Comparison of ENCODE assay signal across 9 cellular contexts in the genomic region with DNA sequence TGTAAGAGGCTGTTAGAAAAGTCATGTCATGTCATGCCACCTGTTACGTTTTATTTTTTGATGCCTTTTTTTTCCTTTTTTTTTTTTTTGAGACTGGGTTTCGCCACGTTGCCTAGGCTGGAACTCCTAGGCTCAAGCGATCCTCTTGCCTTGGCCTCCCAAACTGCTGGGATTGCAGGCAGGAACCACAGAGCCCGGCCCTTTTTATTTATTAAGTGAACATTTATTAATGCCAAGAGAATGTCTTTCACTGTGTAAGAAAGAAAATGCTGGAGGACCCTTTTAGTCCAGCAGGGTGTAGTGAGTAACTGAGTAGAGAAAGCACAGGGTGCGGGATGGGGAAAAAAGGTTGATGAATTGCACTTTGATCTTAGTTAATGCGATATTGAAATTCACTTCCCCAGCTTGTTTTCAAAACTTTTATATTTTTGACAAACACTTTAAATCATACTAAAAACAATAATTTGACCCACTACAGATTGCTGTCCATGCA. TPM values are rescaled to one million over a fixed set of nuclear protein-coding genes. Genes with fewer than 3 reads are reported as not detected.
A peak's percentile ranks its signal among the peaks of the same experiment; 100 is the strongest.
DNase-seq lines count a peak whose midpoint lies in the region; ATAC-seq and TF ChIP-seq lines count a peak whose summit lies in the region.
"Had no signal": no experiment of that assay in that cellular context is flagged by ENCODE, and none has a peak within 500 bp of the region (broad histone marks: within the 10 kb centered on the region; RNA-seq: fewer than 3 reads in every experiment).

No MANE protein-coding gene starts in this region.

- peaks cover 16% of the 10 kb centered on the region for H3K4me1 ChIP-seq in psoas muscle

- TF ChIP-seq CTCF in choroid plexus epithelial cell (conservative IDR thresholded peaks at IDR 0.05; ENCODE audit: low read depth, low read length) (peak; percentile 11), psoas muscle (IDR thresholded peaks at IDR 0.05) (no peak), GM13976 (IDR thresholded peaks at IDR 0.05; ENCODE audit: borderline replicate concordance, control extremely low read depth, extremely low read depth, insufficient read depth, missing control alignments) (no peak)

- intact Hi-C loops in psoas muscle (cut with DNase I) (no loop called here), left cardiac atrium (cut with DNase I) (loop anchor here in 1 of 2 donors (5.0 kb wide), 1 partner anchor 60 kb away; a partner anchor contains a TSS)

- H3K27ac ChIP-seq in psoas muscle = peak overlapping the region; percentile 36

- in situ Hi-C loops in GM13976 (cut with MboI; ENCODE audit: low sequenced_read_pairs, unreplicated experiment) = loop anchor here (25.0 kb wide), 1 partner anchor 915 kb away; no protein-coding TSS in a partner anchor

- no peaks in the 10 kb centered on the region for H3K9me3 ChIP-seq in psoas muscle

- DNase-seq in GF-D8 (lab: John Stamatoyannopoulos, UW) (peak; percentile 68), MV-4-11 (lab: John Stamatoyannopoulos, UW) (peak; percentile 39), choroid plexus epithelial cell (ENCODE audit: low read depth) (no peak), psoas muscle (no peak), GM13976 (ENCODE audit: low spot score) (no peak), NCI-H1694 (lab: John Stamatoyannopoulos, UW) (no peak), left cardiac atrium (no peak)
- DNase-seq: activated CD4-positive, alpha-beta T cell treated with anti-CD3 and anti-CD28 coated beads, Interleukin-2, amount 50 U/mL, for 1 hour had no signal

- no peaks in the 10 kb centered on the region for H3K27me3 ChIP-seq in psoas muscle (ENCODE audit: insufficient read depth in 3 of 3, low read length in 2 of 3)

- peaks cover 0 to 14% of the 10 kb centered on the region in 2 donors for H3K36me3 ChIP-seq in psoas muscle (ENCODE audit: insufficient read depth in 1 of 2, low read depth in 1 of 2)

- 77 to 87% (median 78%) methylated on average over 7 of the region's 7 CpGs for WGBS in psoas muscle, 3 donors

- ATAC-seq in psoas muscle (no peak), HG02610 (IDR thresholded peaks at IDR 0.05; ENCODE audit: unreplicated experiment) (no peak), left cardiac atrium (no peak)

- H3K4me3 ChIP-seq in choroid plexus epithelial cell (ENCODE audit: low read depth, low read length) (no peak overlapping the region), psoas muscle (no peak overlapping the region)

RNA-seq across cellular contexts. Expression of a gene that starts 2.3 kb away (rescaled TPM):
- total RNA-seq in psoas muscle (100 to 1,000 TPM in 2 of 4 donors, 10 to 100 TPM in 2; 38.9 to 151 (median 98.8) TPM), left cardiac atrium (100 to 1,000 TPM in 1 of 2 donors, 10 to 100 TPM in 1; 74.8 to 144 TPM)
- polyA plus RNA-seq in psoas muscle = 100 to 1,000 TPM in 2 of 3 donors, 10 to 100 TPM in 1; 82.6 to 173 (median 110) TPM

RNA-seq across cellular contexts. Expression of a gene that starts 30.1 kb away (rescaled TPM):
- total RNA-seq in psoas muscle (10 to 100 TPM; 19.9 to 29.4 (median 28.1) TPM), left cardiac atrium (10 to 100 TPM; 12.9 to 13.6 TPM)
- 10 to 100 TPM in 2 of 3 donors, 1 to 10 TPM in 1; 9.1 to 39.1 (median 14.8) TPM for polyA plus RNA-seq in psoas muscle

Comparison
In these comparisons a context has a peak if more than half of its experiments do, and no peak if none do; other contexts are left out.
1. DNase-seq: peak in GF-D8 (single experiment) and MV-4-11 (single experiment); none in choroid plexus epithelial cell (single experiment), psoas muscle (0 of 2), GM13976 (single experiment), NCI-H1694 (single experiment) and left cardiac atrium (single experiment).